18 cellular contexts compared by ENCODE assay signal in the genomic region with DNA sequence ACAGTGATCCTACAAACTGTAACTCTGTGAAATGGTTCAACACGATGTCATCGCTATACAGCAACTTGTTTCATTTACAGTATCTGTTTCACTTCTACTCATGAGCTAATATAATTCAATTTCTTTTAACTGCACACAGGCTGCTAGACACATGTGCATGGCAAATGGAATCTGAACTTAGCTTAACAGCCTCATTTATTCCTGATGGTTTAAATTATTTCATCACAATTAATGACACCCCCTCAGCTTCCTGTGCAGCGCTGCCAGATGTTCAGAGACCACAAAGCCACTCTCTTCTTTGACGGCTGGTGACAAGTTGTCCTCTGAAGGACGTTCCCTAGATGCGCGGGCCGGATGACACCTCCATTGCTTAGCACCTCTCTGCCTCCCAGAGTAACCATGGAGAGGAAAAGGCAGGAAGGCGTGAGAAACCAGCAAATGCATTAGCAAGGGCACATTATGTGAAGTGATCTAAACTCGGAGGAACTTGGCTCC.
DNase-seq lines count a peak whose midpoint lies in the region; ATAC-seq and TF ChIP-seq lines count a peak whose summit lies in the region.
"Had no signal": no experiment of that assay in that cellular context is flagged by ENCODE, and none has a peak within 500 bp of the region (broad histone marks: within the 10 kb centered on the region; RNA-seq: fewer than 3 reads in every experiment).

No MANE protein-coding gene starts in this region.

- peaks cover 4% of the 10 kb centered on the region for H3K27me3 Mint-ChIP-seq in progenitor cell of endocrine pancreas
- H3K27me3 Mint-ChIP-seq: B cell, memory B cell had no signal

- ATAC-seq in HG03159 (IDR thresholded peaks at IDR 0.05; ENCODE audit: unreplicated experiment), result no peak
- no peak for ATAC-seq in mucosa of descending colon
- no peak for ATAC-seq in HG03457 (IDR thresholded peaks at IDR 0.05; ENCODE audit: unreplicated experiment)

- H3K4me1 ChIP-seq in fibroblast of lung (ENCODE audit: control insufficient read depth, extremely low read depth, insufficient read depth, low read length), result peaks cover 11% of the 10 kb centered on the region
- H3K4me1 ChIP-seq in mucosa of descending colon (ENCODE audit: low read depth), result no peaks in the 10 kb centered on the region
- H3K4me1 ChIP-seq: breast epithelium, parathyroid adenoma had no signal

- intact Hi-C loops in mucosa of descending colon (cut with DNase I, micrococcal nuclease), result no loop called here

- no peaks in the 10 kb centered on the region for H3K4me1 Mint-ChIP-seq in progenitor cell of endocrine pancreas (ENCODE audit: low read depth)
- H3K4me1 Mint-ChIP-seq: B cell, memory B cell had no signal

- no peaks in the 10 kb centered on the region for H3K36me3 ChIP-seq in fibroblast of lung (ENCODE audit: control insufficient read depth, insufficient read depth, low read length)
- H3K36me3 ChIP-seq in mucosa of descending colon (ENCODE audit: low read depth), result no peaks in the 10 kb centered on the region
- H3K36me3 ChIP-seq: breast epithelium had no signal

- peak; percentile 41 for DNase-seq in Daoy (ENCODE audit: low read depth)
- DNase-seq in NCI-H69 (lab: John Stamatoyannopoulos, UW), result peak; percentile 66
- peak in 1 of 2 donors; percentile 73 for DNase-seq in fibroblast of lung (ENCODE audit: low read depth in 2 of 2)
- DNase-seq in progenitor cell of endocrine pancreas (ENCODE audit: low spot score, unreplicated experiment), result no peak
- no peak for DNase-seq in NCI-H2196 treated with DMSO at 0.1 percent for 48 hours (lab: John Stamatoyannopoulos, UW; ENCODE audit: unreplicated experiment)
- DNase-seq in mucosa of descending colon, result no peak
- DNase-seq: activated CD4-positive, CD25-positive, alpha-beta regulatory T cell; activated CD8-positive, alpha-beta memory T cell treated with anti-CD3 and anti-CD28 coated beads, Interleukin-2, amount 50 U/mL, for 4 hours; activated naive CD4-positive, alpha-beta T cell treated with anti-CD3 and anti-CD28 coated beads for 36 hours; DMS53; NCI-H1048; SW 1271 had no signal

- H3K36me3 Mint-ChIP-seq in progenitor cell of endocrine pancreas (ENCODE audit: insufficient read depth), result no peaks in the 10 kb centered on the region
- H3K36me3 Mint-ChIP-seq: memory B cell had no signal

- H3K4me2 ChIP-seq in fibroblast of lung (ENCODE audit: extremely low read depth, insufficient read depth, low read length), result peak overlapping the region; percentile 41

- H3K9me3 Mint-ChIP-seq in progenitor cell of endocrine pancreas (ENCODE audit: low read depth), result no peaks in the 10 kb centered on the region

- H2AFZ ChIP-seq in fibroblast of lung (ENCODE audit: low read length), result no peak overlapping the region
- H2AFZ ChIP-seq: parathyroid adenoma had no signal

- no peak overlapping the region for H3K9ac ChIP-seq in fibroblast of lung (ENCODE audit: insufficient read depth, low read length)
- H3K9ac ChIP-seq: parathyroid adenoma had no signal

- peaks cover 11% of the 10 kb centered on the region for H3K79me2 ChIP-seq in fibroblast of lung (ENCODE audit: control insufficient read depth, insufficient read depth, low read length)
- H3K79me2 ChIP-seq: parathyroid adenoma had no signal

- H3K27ac Mint-ChIP-seq in progenitor cell of endocrine pancreas, result peak overlapping the region; percentile 79
- H3K27ac Mint-ChIP-seq: activated naive CD4-positive, alpha-beta T cell treated with anti-CD3 and anti-CD28 coated beads for 36 hours; B cell; memory B cell had no signal

- H3K4me3 ChIP-seq in fibroblast of lung (replicated peaks in 1 of 4; ENCODE audit: control extremely low read depth in 1 of 4, insufficient read depth in 1 of 4, low read depth in 3 of 4, low read length in 4 of 4), result no peak overlapping the region
- H3K4me3 ChIP-seq in mucosa of descending colon, result no peak overlapping the region
- H3K4me3 ChIP-seq: breast epithelium had no signal

- H3K9me3 ChIP-seq in fibroblast of lung (ENCODE audit: control insufficient read depth, insufficient read depth, low read depth, low read length) (no peaks in the 10 kb centered on the region), mucosa of descending colon (no peaks in the 10 kb centered on the region)
- H3K9me3 ChIP-seq: breast epithelium had no signal

- H3K27ac ChIP-seq in fibroblast of lung (ENCODE audit: insufficient read depth, low read length), result peak overlapping the region; percentile 34
- H3K27ac ChIP-seq: breast epithelium, parathyroid adenoma had no signal

- no peaks in the 10 kb centered on the region for H4K20me1 ChIP-seq in fibroblast of lung (ENCODE audit: control insufficient read depth, extremely low read depth, insufficient read depth, low read length)

- H3K4me3 Mint-ChIP-seq in progenitor cell of endocrine pancreas (ENCODE audit: low read depth), result no peak overlapping the region
- H3K4me3 Mint-ChIP-seq: activated naive CD4-positive, alpha-beta T cell treated with anti-CD3 and anti-CD28 coated beads for 36 hours; B cell; memory B cell had no signal

- no peaks in the 10 kb centered on the region for H3K27me3 ChIP-seq in fibroblast of lung (ENCODE audit: control insufficient read depth, insufficient read depth, low read length)
- H3K27me3 ChIP-seq: breast epithelium had no signal

- TF ChIP-seq CTCF in fibroblast of lung (conservative IDR thresholded peaks at IDR 0.05 in 1 of 2, IDR thresholded peaks at IDR 0.05 in 1 of 2; ENCODE audit: low read depth in 1 of 2, low read length in 2 of 2) (no peak), progenitor cell of endocrine pancreas (IDR thresholded peaks at IDR 0.05; ENCODE audit: unreplicated experiment) (no peak), mucosa of descending colon (IDR thresholded peaks at IDR 0.05) (no peak)

Comparison
In these comparisons a context has a peak if more than half of its experiments do, and no peak if none do; other contexts are left out.
1. DNase-seq: peak in Daoy (single experiment) and NCI-H69 (single experiment); none in progenitor cell of endocrine pancreas (single experiment), NCI-H2196 treated with DMSO at 0.1 percent for 48 hours (single experiment) and mucosa of descending colon (0 of 3).